Comparison of ENCODE assay signal across 9 cellular contexts in genomic region chr19:33376423-33376822, GRCh38. TPM values are rescaled to one million over a fixed set of nuclear protein-coding genes. Genes with fewer than 3 reads are reported as not detected.
DNase-seq lines count a peak whose midpoint lies in the region; ATAC-seq and TF ChIP-seq lines count a peak whose summit lies in the region.
"Had no signal": no experiment of that assay in that cellular context is flagged by ENCODE, and none has a peak within 500 bp of the region (broad histone marks: within the 10 kb centered on the region; RNA-seq: fewer than 3 reads in every experiment).

No MANE protein-coding gene starts in this region.

- H3K4me2 ChIP-seq in GM23338: peak overlapping the region; percentile 19; the same call in 1 of the 2 replicates

- peaks cover 57% of the 10 kb centered on the region for H3K4me1 Mint-ChIP-seq in GM23338
- H3K4me1 Mint-ChIP-seq in activated T-helper 1 cell treated with anti-CD3 and anti-CD28 coated beads, Interleukin-12 subunit alpha, Interleukin-12 subunit beta, Interleukin-2, Interleukin-4 antibody, amounts not matched to agents 30 ng/mL and 10 ng/mL and 1 ng/mL, durations not matched to agents 14 hours and 24 hours and 36 hours (ENCODE audit: low read depth): peaks cover 39% of the 10 kb centered on the region

- peaks cover 5% of the 10 kb centered on the region for H3K27me3 Mint-ChIP-seq in GM23338 (ENCODE audit: insufficient read depth, low read depth, poor library complexity)
- H3K27me3 Mint-ChIP-seq in activated T-helper 1 cell treated with anti-CD3 and anti-CD28 coated beads, Interleukin-12 subunit alpha, Interleukin-12 subunit beta, Interleukin-2, Interleukin-4 antibody, amounts not matched to agents 30 ng/mL and 10 ng/mL and 1 ng/mL, durations not matched to agents 14 hours and 24 hours and 36 hours (ENCODE audit: insufficient read depth): no peaks in the 10 kb centered on the region

- no peaks in the 10 kb centered on the region for H3K9me2 ChIP-seq in GM23338 (ENCODE audit: insufficient read depth)

- peak overlapping the region; percentile 25; the same call in 1 of the 3 replicates for H3K4me3 Mint-ChIP-seq in GM23338
- peak overlapping the region; percentile 93 for H3K4me3 Mint-ChIP-seq in activated T-helper 1 cell treated with anti-CD3 and anti-CD28 coated beads, Interleukin-12 subunit alpha, Interleukin-12 subunit beta, Interleukin-2, Interleukin-4 antibody, amounts not matched to agents 30 ng/mL and 10 ng/mL and 1 ng/mL, durations not matched to agents 14 hours and 24 hours and 36 hours

- peaks cover 8% of the 10 kb centered on the region for H3F3A ChIP-seq in GM23338 (replicated peaks; ENCODE audit: low read depth)

- no peaks in the 10 kb centered on the region; the same call in 1 of the 2 replicates for H3K36me3 ChIP-seq in GM23338 (ENCODE audit: insufficient read depth)

- no peaks in the 10 kb centered on the region for H3K9me3 Mint-ChIP-seq in GM23338
- H3K9me3 Mint-ChIP-seq in activated T-helper 1 cell treated with anti-CD3 and anti-CD28 coated beads, Interleukin-12 subunit alpha, Interleukin-12 subunit beta, Interleukin-2, Interleukin-4 antibody, amounts not matched to agents 30 ng/mL and 10 ng/mL and 1 ng/mL, durations not matched to agents 14 hours and 24 hours and 36 hours: no peaks in the 10 kb centered on the region

- ATAC-seq in GM23338: no peak
- ATAC-seq in left cardiac atrium: peak in 1 of 2 donors; percentile 35

- intact Hi-C loops in activated T-helper 1 cell treated with anti-CD3 and anti-CD28 coated beads, Interleukin-12 subunit alpha, Interleukin-12 subunit beta, Interleukin-2, Interleukin-4 antibody, amounts not matched to agents 30 ng/mL and 10 ng/mL and 1 ng/mL, durations not matched to agents 14 hours and 24 hours and 36 hours (cut with micrococcal nuclease): loop anchor here (10.0 kb wide), 1 partner anchor 232 kb away; no protein-coding TSS in a partner anchor
- intact Hi-C loops in left cardiac atrium (cut with DNase I): no loop called here

- peaks cover 52% of the 10 kb centered on the region for H3K4me1 ChIP-seq in GM23338 (ENCODE audit: insufficient read depth)

- peaks cover 25% of the 10 kb centered on the region for H3K36me3 Mint-ChIP-seq in GM23338 (ENCODE audit: low read depth)
- peaks cover 28% of the 10 kb centered on the region for H3K36me3 Mint-ChIP-seq in activated T-helper 1 cell treated with anti-CD3 and anti-CD28 coated beads, Interleukin-12 subunit alpha, Interleukin-12 subunit beta, Interleukin-2, Interleukin-4 antibody, amounts not matched to agents 30 ng/mL and 10 ng/mL and 1 ng/mL, durations not matched to agents 14 hours and 24 hours and 36 hours (ENCODE audit: low read depth)

- no peaks in the 10 kb centered on the region; the same call in 1 of the 2 replicates for H3K27me3 ChIP-seq in GM23338 (ENCODE audit: insufficient read depth)

- no peak overlapping the region for H3K4me3 ChIP-seq in GM23338
- H3K4me3 ChIP-seq in skin epidermis: no peak overlapping the region

- H3K27ac Mint-ChIP-seq in GM23338: no peak overlapping the region
- H3K27ac Mint-ChIP-seq in activated T-helper 1 cell treated with anti-CD3 and anti-CD28 coated beads, Interleukin-12 subunit alpha, Interleukin-12 subunit beta, Interleukin-2, Interleukin-4 antibody, amounts not matched to agents 30 ng/mL and 10 ng/mL and 1 ng/mL, durations not matched to agents 14 hours and 24 hours and 36 hours: no peak overlapping the region

- DNase-seq in GM23338 (ENCODE audit: low spot score) (no peak), left cardiac atrium (peak; percentile 92), HuH-7 (ENCODE audit: low spot score) (no peak), NCI-H146 treated with DMSO at 0.1 percent for 48 hours (lab: John Stamatoyannopoulos, UW; ENCODE audit: unreplicated experiment) (no peak), NCI-H187 (lab: John Stamatoyannopoulos, UW) (no peak)
- no peak for DNase-seq in activated T-helper 1 cell treated with anti-CD3 and anti-CD28 coated beads, Interleukin-12 subunit alpha, Interleukin-12 subunit beta, Interleukin-2, Interleukin-4 antibody, amounts not matched to agents 30 ng/mL and 10 ng/mL and 1 ng/mL, durations not matched to agents 14 hours and 24 hours and 36 hours (ENCODE audit: low spot score)
- no peak for DNase-seq in activated CD4-positive, CD25-positive, alpha-beta regulatory T cell (lab: John Stamatoyannopoulos, UW)
- DNase-seq: NCI-H2029 had no signal

- H3K79me2 ChIP-seq in GM23338 (replicated peaks; ENCODE audit: insufficient read depth): peaks cover 74% of the 10 kb centered on the region

- no peak overlapping the region for H2AFZ ChIP-seq in GM23338

- no peak for TF ChIP-seq CTCF in GM23338 (conservative IDR thresholded peaks at IDR 0.05; ENCODE audit: low read depth in 2 of 2)

- H3K27ac ChIP-seq in GM23338 (ENCODE audit: low read depth) (no peak overlapping the region), skin epidermis (peak overlapping the region in 16 of 21 experiments; percentile 1 to 100 (median 60))

- peaks cover 73% of the 10 kb centered on the region for H4K20me1 ChIP-seq in GM23338 (replicated peaks; ENCODE audit: insufficient read depth)

TF ChIP-seq in GM23338, 12 proteins besides CTCF, POLR2A, EP300 and RAD21:
- TF ChIP-seq ZNF331 (CRISPR knock-in tag; IDR thresholded peaks at IDR 0.05; ENCODE audit: low read depth) (no peak), REST (IDR thresholded peaks at IDR 0.05; ENCODE audit: unreplicated experiment) (no peak), ZNF114 (CRISPR knock-in tag; IDR thresholded peaks at IDR 0.05) (no peak), CREB1 (CRISPR knock-in tag; IDR thresholded peaks at IDR 0.05; ENCODE audit: low read depth) (no peak)

RNA-seq across cellular contexts. Expression of gene CEBPG, which starts 2.9 kb away (rescaled TPM):
- total RNA-seq in GM23338 (2014; rRNA removed; shearing (Covaris generic)): 45.1 and 50.2 TPM in 2 replicates
- 20.9 and 25.9 TPM in 2 replicates for polyA plus RNA-seq in GM23338 (2016; fragmentation: Nextera tagmentation; extraction: Ambion mirVana)
- 30.4 and 31.3 TPM in 2 replicates for total RNA-seq in activated T-helper 1 cell treated with anti-CD3 and anti-CD28 coated beads, Interleukin-12 subunit alpha, Interleukin-12 subunit beta, Interleukin-2, Interleukin-4 antibody, amounts not matched to agents 30 ng/mL and 10 ng/mL and 1 ng/mL, durations not matched to agents 14 hours and 24 hours and 36 hours
- 10 to 100 TPM; 16.6 to 21.0 TPM for total RNA-seq in left cardiac atrium
